1 cellular context compared by ENCODE assay signal in genomic region chr11:132779487-132779886, GRCh38.
TF ChIP-seq lines count a peak whose summit lies in the region.

No MANE protein-coding gene starts in this region.

TF ChIP-seq in HepG2, 621 proteins besides CTCF, POLR2A, EP300 and RAD21:
- no peak for TF ChIP-seq ZNF326 (CRISPR knock-in tag; IDR thresholded peaks at IDR 0.05; ENCODE audit: borderline replicate concordance)
